Comparison of ENCODE assay signal across 1 cellular context in genomic region chr20:58978351-58979190, GRCh38.
TF ChIP-seq lines count a peak whose summit lies in the region.

No MANE protein-coding gene starts in this region.

TF ChIP-seq in H1, 55 proteins besides CTCF, POLR2A, EP300 and RAD21:
- TF ChIP-seq CREB1 (IDR thresholded peaks at IDR 0.05) (no peak), SAP30 (IDR thresholded peaks at IDR 0.05; ENCODE audit: insufficient read depth, insufficient replicate concordance, low read length) (no peak), GABPA (IDR thresholded peaks at IDR 0.05; ENCODE audit: borderline replicate concordance, insufficient read depth, low read length) (no peak), TEAD4 (IDR thresholded peaks at IDR 0.05; ENCODE audit: low read depth, low read length) (no peak), PHF8 (conservative IDR thresholded peaks at IDR 0.05; ENCODE audit: low read depth, low read length) (no peak), CBX8 (IDR thresholded peaks at IDR 0.05; ENCODE audit: borderline replicate concordance, low read depth, low read length) (no peak), POLR2AphosphoS5 (IDR thresholded peaks at IDR 0.05; ENCODE audit: low read depth, low read length) (no peak), TAF1 (IDR thresholded peaks at IDR 0.05; ENCODE audit: low read depth, low read length) (no peak), GTF2F1 (IDR thresholded peaks at IDR 0.05; ENCODE audit: borderline replicate concordance, low read depth, low read length) (no peak), SIX5 (IDR thresholded peaks at IDR 0.05; ENCODE audit: low read depth, low read length) (no peak), EGR1 (IDR thresholded peaks at IDR 0.05; ENCODE audit: borderline replicate concordance, low read depth, low read length) (no peak), RXRA (IDR thresholded peaks at IDR 0.05; ENCODE audit: insufficient read depth, low read depth, low read length) (no peak), FOSL1 (IDR thresholded peaks at IDR 0.05; ENCODE audit: insufficient read depth, low read depth, low read length) (no peak), SUZ12 (IDR thresholded peaks at IDR 0.05; ENCODE audit: low read length) (no peak), BRCA1 (IDR thresholded peaks at IDR 0.05; ENCODE audit: low read depth, low read length) (no peak), KDM1A (IDR thresholded peaks at IDR 0.05; ENCODE audit: borderline replicate concordance, low read length) (no peak), KDM4A (IDR thresholded peaks at IDR 0.05; ENCODE audit: low read depth, low read length, severe bottlenecking) (no peak), ASH2L (IDR thresholded peaks at IDR 0.05; ENCODE audit: low read length) (no peak)
TF ChIP-seq in H1: peak in this region for 0.
